Comparison of ENCODE assay signal across 7 cellular contexts in the genomic region with DNA sequence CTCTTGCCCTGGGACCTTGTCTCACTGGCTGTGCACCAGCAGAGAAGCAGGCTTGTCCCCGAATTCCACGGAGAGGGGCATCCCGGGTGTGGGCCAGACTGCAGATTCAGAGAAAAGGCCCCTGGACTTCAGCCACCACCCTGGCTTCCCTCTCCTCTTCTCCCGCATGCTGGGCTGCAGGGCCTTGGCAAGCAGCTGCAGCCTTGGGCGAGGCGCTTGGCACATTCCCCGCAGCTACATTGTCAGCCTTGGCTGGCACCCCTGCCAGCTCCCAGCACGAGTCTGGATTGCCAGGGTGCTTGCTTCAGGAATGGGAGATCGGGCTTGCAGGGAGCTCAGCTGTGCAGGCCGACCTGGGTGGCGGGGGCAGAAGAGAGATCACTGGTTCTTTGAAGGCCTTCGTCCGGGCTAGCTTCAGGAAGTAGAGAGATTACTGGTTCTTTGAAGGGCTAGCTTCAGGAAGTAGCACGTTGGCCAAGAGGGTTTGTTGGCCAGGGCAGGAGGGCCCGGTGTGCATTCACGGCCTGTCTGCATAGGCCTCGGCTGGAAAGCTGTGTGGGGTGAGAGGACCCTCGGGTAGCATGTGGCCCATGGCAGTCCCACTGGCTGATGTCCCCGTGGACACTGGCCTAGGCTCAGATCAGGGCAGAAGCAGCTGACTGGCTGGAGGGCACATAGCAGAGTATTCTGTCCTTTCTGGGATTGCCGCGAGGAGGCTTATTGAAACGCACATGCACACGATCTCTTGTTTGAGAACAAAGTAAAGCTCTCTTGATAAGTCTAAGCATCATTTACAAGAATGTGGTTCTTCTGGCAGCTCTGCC. TPM values are rescaled to one million over a fixed set of nuclear protein-coding genes. Genes with fewer than 3 reads are reported as not detected.
DNase-seq lines count a peak whose midpoint lies in the region; ATAC-seq and TF ChIP-seq lines count a peak whose summit lies in the region.
"Had no signal": no experiment of that assay in that cellular context is flagged by ENCODE, and none has a peak within 500 bp of the region (broad histone marks: within the 10 kb centered on the region; RNA-seq: fewer than 3 reads in every experiment).

No MANE protein-coding gene starts in this region.

- H3K4me1 ChIP-seq in SJCRH30, result peaks cover 11% of the 10 kb centered on the region

- H3K36me3 ChIP-seq in SJCRH30, result no peaks in the 10 kb centered on the region

- DNase-seq in EL (peak; percentile 25), SJCRH30 (no peak), hippocampal formation (lab: John Stamatoyannopoulos, UW) (peak; percentile 47 to 70), type B pancreatic cell (ENCODE audit: extremely low spot score, unreplicated experiment) (no peak), SKM-1 (lab: John Stamatoyannopoulos, UW; ENCODE audit: unreplicated experiment) (no peak)

- no peaks in the 10 kb centered on the region for H3K27me3 ChIP-seq in SJCRH30

- H3K4me1 Mint-ChIP-seq in type B pancreatic cell (ENCODE audit: unreplicated experiment), result peaks cover 4% of the 10 kb centered on the region

- H3K36me3 Mint-ChIP-seq in type B pancreatic cell, result peaks cover 10% of the 10 kb centered on the region

- no peak for TF ChIP-seq CTCF in type B pancreatic cell (conservative IDR thresholded peaks at IDR 0.05)

- H3K9me3 ChIP-seq in SJCRH30 (replicated peaks), result no peaks in the 10 kb centered on the region

- no peaks in the 10 kb centered on the region for H3K9me3 Mint-ChIP-seq in type B pancreatic cell

- H3K27me3 Mint-ChIP-seq in type B pancreatic cell, result no peaks in the 10 kb centered on the region

- ATAC-seq in HG02938 (IDR thresholded peaks at IDR 0.05; ENCODE audit: unreplicated experiment), result no peak

- H3K27ac ChIP-seq in SJCRH30, result peak overlapping the region; percentile 80

- H3K4me3 ChIP-seq in SJCRH30, result peak overlapping the region; percentile 30

- peak overlapping the region; percentile 31 for H3K27ac Mint-ChIP-seq in type B pancreatic cell

- H3K4me3 Mint-ChIP-seq in type B pancreatic cell, result peak overlapping the region; percentile 31

RNA-seq across cellular contexts. Expression of gene ABCD1, which starts 2.7 kb away (rescaled TPM):
- total RNA-seq in SJCRH30 (2014; rRNA removed; shearing (Covaris generic)), result 4.8 and 4.9 TPM in 2 replicates
- 6.2 and 8.0 TPM in 2 replicates for total RNA-seq in type B pancreatic cell (ENCODE audit: low replicate concordance)

RNA-seq across cellular contexts. Expression of gene BCAP31, which starts 3.1 kb away (rescaled TPM):
- total RNA-seq in SJCRH30 (2014; rRNA removed; shearing (Covaris generic)), result 77.9 and 78.0 TPM in 2 replicates
- 160 and 223 TPM in 2 replicates for total RNA-seq in type B pancreatic cell (ENCODE audit: low replicate concordance)

RNA-seq across cellular contexts. Expression of gene PLXNB3, which starts 36.7 kb away (rescaled TPM):
- 2.0 and 3.7 TPM in 2 replicates for total RNA-seq in SJCRH30 (2014; rRNA removed; shearing (Covaris generic))
- total RNA-seq in type B pancreatic cell (ENCODE audit: low replicate concordance), result 1.2 and 1.4 TPM in 2 replicates

RNA-seq across cellular contexts. Expression of gene SLC6A8, which starts 39.6 kb away (rescaled TPM):
- total RNA-seq in SJCRH30 (2014; rRNA removed; shearing (Covaris generic)), result 9.5 TPM in 2 replicates
- 19.9 and 56.8 TPM in 2 replicates for total RNA-seq in type B pancreatic cell (ENCODE audit: low replicate concordance)

RNA-seq across cellular contexts. Expression of gene SRPK3, which starts 53.5 kb away (rescaled TPM):
- total RNA-seq in SJCRH30 (2014; rRNA removed; shearing (Covaris generic)), result 17.9 and 33.6 TPM in 2 replicates
- total RNA-seq in type B pancreatic cell (ENCODE audit: low replicate concordance), result not detected in 2 replicates
- total RNA-seq: T-helper 1 cell treated with Interleukin-12 subunit alpha and Interleukin-12 subunit beta and Interleukin-4 antibody, amounts not matched to agents 30 ng/mL and 1 ng/mL, for 36 hours had no signal

Comparison
In these comparisons a context has a peak if more than half of its experiments do, and no peak if none do; other contexts are left out.
1. DNase-seq: peak in EL (single experiment) and hippocampal formation (2 of 2); none in SJCRH30 (0 of 2), type B pancreatic cell (single experiment) and SKM-1 (single experiment).